In the genomic region with DNA sequence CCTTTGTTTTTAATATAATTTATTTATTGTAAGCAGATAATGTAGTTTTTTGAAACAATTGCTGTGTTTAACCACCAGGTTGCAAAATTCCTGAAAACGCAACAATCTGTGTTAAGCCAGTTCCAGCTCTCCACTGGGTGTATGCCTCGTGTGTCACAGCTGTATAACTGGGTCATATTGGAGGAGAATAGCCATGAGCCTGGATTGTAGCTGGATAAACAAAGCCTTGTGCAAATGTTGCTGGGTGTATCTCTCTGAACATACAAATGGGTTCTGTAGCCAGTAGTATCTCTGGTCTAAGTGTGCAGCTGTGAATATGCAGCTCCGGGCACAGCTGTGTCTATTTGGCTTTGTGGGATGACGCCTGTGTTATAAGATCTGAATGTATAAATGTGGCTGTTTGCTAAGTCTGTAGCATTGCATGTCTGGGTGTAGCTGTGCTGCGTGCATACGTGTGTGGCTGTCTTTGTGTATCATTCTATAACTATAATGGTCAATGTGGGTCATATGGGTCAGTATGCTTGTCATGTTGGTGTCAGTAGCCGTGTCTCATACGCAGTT, we compare ENCODE assay signal across 1 cellular context.
TF ChIP-seq lines count a peak whose summit lies in the region.

No MANE protein-coding gene starts in this region.

TF ChIP-seq in K562, 482 proteins besides CTCF, POLR2A, EP300 and RAD21:
- TF ChIP-seq SAFB2 (IDR thresholded peaks at IDR 0.05; ENCODE audit: borderline replicate concordance, low read depth, low read length, severe bottlenecking) (no peak), CBX3 (IDR thresholded peaks at IDR 0.05; ENCODE audit: borderline replicate concordance in 1 of 2, low read length in 2 of 2) (0 out of 3 replicates have a peak, but pooled peaks of 1 of the 2 experiments have one; percentile 3), NCOA6 (IDR thresholded peaks at IDR 0.05) (no peak), IFI16 (CRISPR knock-in tag; IDR thresholded peaks at IDR 0.05) (0 out of 2 replicates have a peak, but pooled peaks have one; percentile 42), DPF2 (IDR thresholded peaks at IDR 0.05) (peak; percentile 9; the same call in 1 of the 2 replicates), BCL6 (CRISPR knock-in tag; IDR thresholded peaks at IDR 0.05) (0 out of 2 replicates have a peak, but pooled peaks have one; percentile 15), DMBX1 (CRISPR knock-in tag; IDR thresholded peaks at IDR 0.05; ENCODE audit: borderline replicate concordance) (no peak), JUND (IDR thresholded peaks at IDR 0.05; ENCODE audit: borderline replicate concordance, low read depth, low read length) (0 out of 2 replicates have a peak, but pooled peaks have one; percentile 1), JUND (tag; IDR thresholded peaks at IDR 0.05; ENCODE audit: borderline replicate concordance, low read depth, low read length) (no peak)
- TF ChIP-seq, protein P1, sequence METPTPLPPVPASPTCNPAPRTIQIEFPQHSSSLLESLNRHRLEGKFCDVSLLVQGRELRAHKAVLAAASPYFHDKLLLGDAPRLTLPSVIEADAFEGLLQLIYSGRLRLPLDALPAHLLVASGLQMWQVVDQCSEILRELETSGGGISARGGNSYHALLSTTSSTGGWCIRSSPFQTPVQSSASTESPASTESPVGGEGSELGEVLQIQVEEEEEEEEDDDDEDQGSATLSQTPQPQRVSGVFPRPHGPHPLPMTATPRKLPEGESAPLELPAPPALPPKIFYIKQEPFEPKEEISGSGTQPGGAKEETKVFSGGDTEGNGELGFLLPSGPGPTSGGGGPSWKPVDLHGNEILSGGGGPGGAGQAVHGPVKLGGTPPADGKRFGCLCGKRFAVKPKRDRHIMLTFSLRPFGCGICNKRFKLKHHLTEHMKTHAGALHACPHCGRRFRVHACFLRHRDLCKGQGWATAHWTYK (CRISPR knock-in tag; IDR thresholded peaks at IDR 0.05) = peak; percentile 40; the same call in 1 of the 2 replicates
- TF ChIP-seq, protein P2, sequence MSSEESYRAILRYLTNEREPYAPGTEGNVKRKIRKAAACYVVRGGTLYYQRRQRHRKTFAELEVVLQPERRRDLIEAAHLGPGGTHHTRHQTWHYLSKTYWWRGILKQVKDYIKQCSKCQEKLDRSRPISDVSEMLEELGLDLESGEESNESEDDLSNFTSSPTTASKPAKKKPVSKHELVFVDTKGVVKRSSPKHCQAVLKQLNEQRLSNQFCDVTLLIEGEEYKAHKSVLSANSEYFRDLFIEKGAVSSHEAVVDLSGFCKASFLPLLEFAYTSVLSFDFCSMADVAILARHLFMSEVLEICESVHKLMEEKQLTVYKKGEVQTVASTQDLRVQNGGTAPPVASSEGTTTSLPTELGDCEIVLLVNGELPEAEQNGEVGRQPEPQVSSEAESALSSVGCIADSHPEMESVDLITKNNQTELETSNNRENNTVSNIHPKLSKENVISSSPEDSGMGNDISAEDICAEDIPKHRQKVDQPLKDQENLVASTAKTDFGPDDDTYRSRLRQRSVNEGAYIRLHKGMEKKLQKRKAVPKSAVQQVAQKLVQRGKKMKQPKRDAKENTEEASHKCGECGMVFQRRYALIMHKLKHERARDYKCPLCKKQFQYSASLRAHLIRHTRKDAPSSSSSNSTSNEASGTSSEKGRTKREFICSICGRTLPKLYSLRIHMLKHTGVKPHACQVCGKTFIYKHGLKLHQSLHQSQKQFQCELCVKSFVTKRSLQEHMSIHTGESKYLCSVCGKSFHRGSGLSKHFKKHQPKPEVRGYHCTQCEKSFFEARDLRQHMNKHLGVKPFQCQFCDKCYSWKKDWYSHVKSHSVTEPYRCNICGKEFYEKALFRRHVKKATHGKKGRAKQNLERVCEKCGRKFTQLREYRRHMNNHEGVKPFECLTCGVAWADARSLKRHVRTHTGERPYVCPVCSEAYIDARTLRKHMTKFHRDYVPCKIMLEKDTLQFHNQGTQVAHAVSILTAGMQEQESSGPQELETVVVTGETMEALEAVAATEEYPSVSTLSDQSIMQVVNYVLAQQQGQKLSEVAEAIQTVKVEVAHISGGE (CRISPR knock-in tag; IDR thresholded peaks at IDR 0.05) = peak in 1 of 3 experiments; percentile 27; a peak in 1 of 6 replicates
- TF ChIP-seq, protein P3, sequence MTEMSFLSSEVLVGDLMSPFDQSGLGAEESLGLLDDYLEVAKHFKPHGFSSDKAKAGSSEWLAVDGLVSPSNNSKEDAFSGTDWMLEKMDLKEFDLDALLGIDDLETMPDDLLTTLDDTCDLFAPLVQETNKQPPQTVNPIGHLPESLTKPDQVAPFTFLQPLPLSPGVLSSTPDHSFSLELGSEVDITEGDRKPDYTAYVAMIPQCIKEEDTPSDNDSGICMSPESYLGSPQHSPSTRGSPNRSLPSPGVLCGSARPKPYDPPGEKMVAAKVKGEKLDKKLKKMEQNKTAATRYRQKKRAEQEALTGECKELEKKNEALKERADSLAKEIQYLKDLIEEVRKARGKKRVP (CRISPR knock-in tag; IDR thresholded peaks at IDR 0.05) = 0 out of 2 replicates have a peak, but pooled peaks have one; percentile 7
- TF ChIP-seq, protein P4, sequence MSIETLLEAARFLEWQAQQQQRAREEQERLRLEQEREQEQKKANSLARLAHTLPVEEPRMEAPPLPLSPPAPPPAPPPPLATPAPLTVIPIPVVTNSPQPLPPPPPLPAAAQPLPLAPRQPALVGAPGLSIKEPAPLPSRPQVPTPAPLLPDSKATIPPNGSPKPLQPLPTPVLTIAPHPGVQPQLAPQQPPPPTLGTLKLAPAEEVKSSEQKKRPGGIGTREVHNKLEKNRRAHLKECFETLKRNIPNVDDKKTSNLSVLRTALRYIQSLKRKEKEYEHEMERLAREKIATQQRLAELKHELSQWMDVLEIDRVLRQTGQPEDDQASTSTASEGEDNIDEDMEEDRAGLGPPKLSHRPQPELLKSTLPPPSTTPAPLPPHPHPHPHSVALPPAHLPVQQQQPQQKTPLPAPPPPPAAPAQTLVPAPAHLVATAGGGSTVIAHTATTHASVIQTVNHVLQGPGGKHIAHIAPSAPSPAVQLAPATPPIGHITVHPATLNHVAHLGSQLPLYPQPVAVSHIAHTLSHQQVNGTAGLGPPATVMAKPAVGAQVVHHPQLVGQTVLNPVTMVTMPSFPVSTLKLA (conservative IDR thresholded peaks at IDR 0.05) = 0 out of 4 replicates have a peak, but pooled peaks of 1 of the 2 experiments have one; percentile 2
- TF ChIP-seq, protein P5, sequence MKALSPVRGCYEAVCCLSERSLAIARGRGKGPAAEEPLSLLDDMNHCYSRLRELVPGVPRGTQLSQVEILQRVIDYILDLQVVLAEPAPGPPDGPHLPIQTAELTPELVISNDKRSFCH (CRISPR knock-in tag; IDR thresholded peaks at IDR 0.05) = no peak
- TF ChIP-seq, protein P5 (tag; IDR thresholded peaks at IDR 0.05) = 0 out of 2 replicates have a peak, but pooled peaks have one; percentile 27
- TF ChIP-seq, protein P6, sequence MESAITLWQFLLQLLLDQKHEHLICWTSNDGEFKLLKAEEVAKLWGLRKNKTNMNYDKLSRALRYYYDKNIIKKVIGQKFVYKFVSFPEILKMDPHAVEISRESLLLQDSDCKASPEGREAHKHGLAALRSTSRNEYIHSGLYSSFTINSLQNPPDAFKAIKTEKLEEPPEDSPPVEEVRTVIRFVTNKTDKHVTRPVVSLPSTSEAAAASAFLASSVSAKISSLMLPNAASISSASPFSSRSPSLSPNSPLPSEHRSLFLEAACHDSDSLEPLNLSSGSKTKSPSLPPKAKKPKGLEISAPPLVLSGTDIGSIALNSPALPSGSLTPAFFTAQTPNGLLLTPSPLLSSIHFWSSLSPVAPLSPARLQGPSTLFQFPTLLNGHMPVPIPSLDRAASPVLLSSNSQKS (CRISPR knock-in tag; IDR thresholded peaks at IDR 0.05) = no peak
